ENCODE assay signal across 10 cellular contexts in the genomic region with DNA sequence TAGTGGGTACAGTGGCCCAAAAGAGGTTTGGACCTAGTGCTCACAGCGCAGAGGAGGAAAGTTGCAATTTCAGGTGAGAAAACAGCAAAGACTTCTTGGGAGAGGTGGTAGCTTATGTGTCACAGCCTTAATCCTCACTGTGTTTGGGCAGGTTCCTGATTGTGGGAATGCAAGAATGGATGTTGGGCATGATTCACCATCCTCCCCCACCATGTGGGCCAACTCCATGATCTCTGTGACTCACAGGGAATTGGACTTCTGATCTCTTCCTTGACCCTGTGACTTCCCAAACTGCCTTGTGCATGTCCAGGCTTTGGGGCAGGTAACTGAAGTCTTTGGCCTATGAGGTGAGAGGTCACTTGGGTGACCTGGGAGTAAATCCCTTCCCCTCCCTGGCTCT. TPM values are rescaled to one million over a fixed set of nuclear protein-coding genes. Genes with fewer than 3 reads are reported as not detected.
DNase-seq lines count a peak whose midpoint lies in the region; ATAC-seq and TF ChIP-seq lines count a peak whose summit lies in the region.
"Had no signal": no experiment of that assay in that cellular context is flagged by ENCODE, and none has a peak within 500 bp of the region (broad histone marks: within the 10 kb centered on the region; RNA-seq: fewer than 3 reads in every experiment).

No MANE protein-coding gene starts in this region.

- no peaks in the 10 kb centered on the region for H3K9me3 Mint-ChIP-seq in T-helper 2 cell treated with Interferon-gamma antibody and Interleukin-4, amounts not matched to agents 5 μg/mL and 100 μg/mL, for 36 hours

- ATAC-seq in esophagus mucosa = peak; percentile 74

- no peak for DNase-seq in T-helper 2 cell treated with Interferon-gamma antibody and Interleukin-4, amounts not matched to agents 5 μg/mL and 100 μg/mL, for 36 hours (ENCODE audit: low spot score)
- no peak for DNase-seq in T-helper 2 cell
- peak; percentile 83 for DNase-seq in NCI-H226
- DNase-seq in skeletal muscle cell (ENCODE audit: low read depth) = peak; percentile 12
- no peak for DNase-seq in HEK293T (ENCODE audit: extremely low spot score)
- DNase-seq in NCI-H1694 (lab: John Stamatoyannopoulos, UW) = no peak
- no peak for DNase-seq in NCI-H146 treated with DMSO at 0.1 percent for 48 hours (lab: John Stamatoyannopoulos, UW; ENCODE audit: unreplicated experiment)
- DNase-seq: colonic mucosa, NCI-H2081 had no signal

- H3K36me3 Mint-ChIP-seq in T-helper 2 cell treated with Interferon-gamma antibody and Interleukin-4, amounts not matched to agents 5 μg/mL and 100 μg/mL, for 36 hours (ENCODE audit: low read depth) = peaks cover 27% of the 10 kb centered on the region

- peaks cover 22% of the 10 kb centered on the region for H3K4me1 Mint-ChIP-seq in T-helper 2 cell treated with Interferon-gamma antibody and Interleukin-4, amounts not matched to agents 5 μg/mL and 100 μg/mL, for 36 hours (ENCODE audit: low read depth)

- POLR2A ChIA-PET in HEK293T (lab: Yijun Ruan, JAX) = no interaction called here

- H3K4me3 ChIP-seq in skeletal muscle cell (ENCODE audit: low read depth, low read length) = no peak overlapping the region
- H3K4me3 ChIP-seq: colonic mucosa had no signal

- peaks cover 15% of the 10 kb centered on the region for H3K27me3 Mint-ChIP-seq in T-helper 2 cell treated with Interferon-gamma antibody and Interleukin-4, amounts not matched to agents 5 μg/mL and 100 μg/mL, for 36 hours (ENCODE audit: low read depth)

- H3K4me3 Mint-ChIP-seq in T-helper 2 cell treated with Interferon-gamma antibody and Interleukin-4, amounts not matched to agents 5 μg/mL and 100 μg/mL, for 36 hours = peak overlapping the region; percentile 93

- no peak overlapping the region for H3K27ac Mint-ChIP-seq in T-helper 2 cell treated with Interferon-gamma antibody and Interleukin-4, amounts not matched to agents 5 μg/mL and 100 μg/mL, for 36 hours

- CTCF ChIA-PET in HEK293T (lab: Yijun Ruan, JAX) = no interaction called here

TF ChIP-seq in HEK293T, 16 proteins besides CTCF, POLR2A, EP300 and RAD21:
- TF ChIP-seq FOXA1 (IDR thresholded peaks at IDR 0.05) = no peak
- no peak for TF ChIP-seq SP1 (IDR thresholded peaks at IDR 0.05)
- no peak for TF ChIP-seq ARNT (IDR thresholded peaks at IDR 0.05)
- TF ChIP-seq LEF1 (IDR thresholded peaks at IDR 0.05; ENCODE audit: borderline replicate concordance) = no peak
- no peak for TF ChIP-seq NFRKB (IDR thresholded peaks at IDR 0.05)
- TF ChIP-seq, protein P1, sequence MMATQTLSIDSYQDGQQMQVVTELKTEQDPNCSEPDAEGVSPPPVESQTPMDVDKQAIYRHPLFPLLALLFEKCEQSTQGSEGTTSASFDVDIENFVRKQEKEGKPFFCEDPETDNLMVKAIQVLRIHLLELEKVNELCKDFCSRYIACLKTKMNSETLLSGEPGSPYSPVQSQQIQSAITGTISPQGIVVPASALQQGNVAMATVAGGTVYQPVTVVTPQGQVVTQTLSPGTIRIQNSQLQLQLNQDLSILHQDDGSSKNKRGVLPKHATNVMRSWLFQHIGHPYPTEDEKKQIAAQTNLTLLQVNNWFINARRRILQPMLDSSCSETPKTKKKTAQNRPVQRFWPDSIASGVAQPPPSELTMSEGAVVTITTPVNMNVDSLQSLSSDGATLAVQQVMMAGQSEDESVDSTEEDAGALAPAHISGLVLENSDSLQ (IDR thresholded peaks at IDR 0.05) = no peak
- TF ChIP-seq ELF4 (IDR thresholded peaks at IDR 0.05) = no peak
- no peak for TF ChIP-seq FOXK2 (IDR thresholded peaks at IDR 0.05)
- no peak for TF ChIP-seq BHLHE40 (IDR thresholded peaks at IDR 0.05; ENCODE audit: borderline replicate concordance)
- TF ChIP-seq L3MBTL2 (conservative IDR thresholded peaks at IDR 0.05) = no peak
- no peak for TF ChIP-seq FOXM1 (IDR thresholded peaks at IDR 0.05; ENCODE audit: borderline replicate concordance)
- TF ChIP-seq TARDBP (IDR thresholded peaks at IDR 0.05) = no peak
- no peak for TF ChIP-seq ZNF384 (IDR thresholded peaks at IDR 0.05)
- no peak for TF ChIP-seq HDGF (IDR thresholded peaks at IDR 0.05; ENCODE audit: borderline replicate concordance)
- TF ChIP-seq SUZ12 (IDR thresholded peaks at IDR 0.05) = no peak
- TF ChIP-seq CTBP1 (IDR thresholded peaks at IDR 0.05; ENCODE audit: borderline replicate concordance) = no peak
TF ChIP-seq in HEK293T: peak in this region for 0.

RNA-seq across cellular contexts. Expression of a gene that starts 1.8 kb away (rescaled TPM):
- total RNA-seq in esophagus mucosa = 7.3 TPM

Comparison
In these comparisons a context has a peak if more than half of its experiments do, and no peak if none do; other contexts are left out.
1. DNase-seq: peak in NCI-H226 (single experiment) and skeletal muscle cell (single experiment); none in T-helper 2 cell treated with Interferon-gamma antibody and Interleukin-4, amounts not matched to agents 5 μg/mL and 100 μg/mL, for 36 hours (single experiment), T-helper 2 cell (0 of 5), HEK293T (single experiment), NCI-H1694 (single experiment) and NCI-H146 treated with DMSO at 0.1 percent for 48 hours (single experiment).